In the genomic region with DNA sequence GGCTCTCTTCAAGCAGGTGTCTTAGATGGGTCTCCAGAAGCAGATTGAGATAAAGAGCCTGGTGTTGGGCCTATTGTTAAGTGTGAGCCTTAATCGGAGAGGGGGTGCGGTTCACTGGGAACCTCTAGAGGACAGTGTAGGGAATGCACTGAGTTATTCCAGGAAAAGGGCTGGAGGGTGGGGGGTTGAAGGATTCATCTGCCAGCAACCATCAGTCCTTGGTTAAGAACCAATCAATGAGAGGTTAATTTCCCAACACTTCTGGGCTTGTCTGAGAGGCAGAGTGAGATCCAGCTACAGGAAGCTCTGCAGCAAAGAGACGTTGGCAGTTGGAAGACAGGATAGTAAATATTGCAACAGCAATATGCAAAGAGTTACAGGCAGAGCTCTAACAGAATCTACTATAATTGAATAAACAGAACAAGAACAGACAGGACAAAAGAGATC, we compare ENCODE assay signal across 8 cellular contexts. TPM values are rescaled to one million over a fixed set of nuclear protein-coding genes. Genes with fewer than 3 reads are reported as not detected.
DNase-seq lines count a peak whose midpoint lies in the region; FAIRE-seq and TF ChIP-seq lines count a peak whose summit lies in the region.

No MANE protein-coding gene starts in this region.

- no peak overlapping the region for H3K4me3 ChIP-seq in Peyer's patch
- H3K4me3 ChIP-seq in left ventricle myocardium inferior = no peak overlapping the region

- H3K27me3 ChIP-seq in Peyer's patch (no peaks in the 10 kb centered on the region), left ventricle myocardium inferior (ENCODE audit: low read depth) (peaks cover 53% of the 10 kb centered on the region)

- H3K9me3 Mint-ChIP-seq in activated naive CD4-positive, alpha-beta T cell treated with anti-CD3 and anti-CD28 coated beads, Interleukin-2, amount 10 ng/mL, durations not matched to agents 7 days and 5 days = no peaks in the 10 kb centered on the region

- peak; percentile 79 for DNase-seq in H54 (ENCODE audit: insufficient read length, low spot score)
- peak in 1 of 3 donors; percentile 70 for DNase-seq in Peyer's patch
- DNase-seq in activated naive CD4-positive, alpha-beta T cell treated with anti-CD3 and anti-CD28 coated beads, Interleukin-2, amount 10 ng/mL, durations not matched to agents 7 days and 5 days = peak; percentile 54
- no peak for DNase-seq in left ventricle myocardium inferior
- DNase-seq in stimulated activated CD4-positive, alpha-beta T cell treated with anti-CD3 and anti-CD28 coated beads, Interleukin-1b, Interleukin-23, amount 100 ng/mL, for 48 hours = peak; percentile 25
- DNase-seq in posterior vena cava (ENCODE audit: low spot score) = no peak
- no peak for DNase-seq in GOT3 (lab: John Stamatoyannopoulos, UW)

- TF ChIP-seq CTCF in C4-2B (conservative IDR thresholded peaks at IDR 0.05) (peak; percentile 90), Peyer's patch (IDR thresholded peaks at IDR 0.05) (peak; percentile 26 to 82 (median 67)), left ventricle myocardium inferior (IDR thresholded peaks at IDR 0.05; ENCODE audit: borderline replicate concordance) (peak; percentile 69)

- no peak for FAIRE-seq in H54 (lab: Jason Lieb, UNC)

- H3K4me1 ChIP-seq in Peyer's patch = no peaks in the 10 kb centered on the region
- H3K4me1 ChIP-seq in left ventricle myocardium inferior = no peaks in the 10 kb centered on the region

- H3K27me3 Mint-ChIP-seq in activated naive CD4-positive, alpha-beta T cell treated with anti-CD3 and anti-CD28 coated beads, Interleukin-2, amount 10 ng/mL, durations not matched to agents 7 days and 5 days = peaks cover 28% of the 10 kb centered on the region

- H3K4me3 Mint-ChIP-seq in activated naive CD4-positive, alpha-beta T cell treated with anti-CD3 and anti-CD28 coated beads, Interleukin-2, amount 10 ng/mL, durations not matched to agents 7 days and 5 days = no peak overlapping the region

- TF ChIP-seq POLR2A in H54 (IDR thresholded peaks at IDR 0.05; ENCODE audit: low read depth, low read length) (no peak), Peyer's patch (IDR thresholded peaks at IDR 0.05) (no peak)

- H3K36me3 ChIP-seq in Peyer's patch = no peaks in the 10 kb centered on the region
- no peaks in the 10 kb centered on the region for H3K36me3 ChIP-seq in left ventricle myocardium inferior

- H3K4me1 Mint-ChIP-seq in activated naive CD4-positive, alpha-beta T cell treated with anti-CD3 and anti-CD28 coated beads, Interleukin-2, amount 10 ng/mL, durations not matched to agents 7 days and 5 days = peaks cover 6% of the 10 kb centered on the region

- peak overlapping the region; percentile 54; the same call in 1 of the 2 replicates for H3K27ac ChIP-seq in C4-2B
- no peak overlapping the region for H3K27ac ChIP-seq in Peyer's patch
- no peak overlapping the region for H3K27ac ChIP-seq in left ventricle myocardium inferior (replicated peaks)

- no peak overlapping the region for H3K27ac Mint-ChIP-seq in activated naive CD4-positive, alpha-beta T cell treated with anti-CD3 and anti-CD28 coated beads, Interleukin-2, amount 10 ng/mL, durations not matched to agents 7 days and 5 days

- H3K36me3 Mint-ChIP-seq in activated naive CD4-positive, alpha-beta T cell treated with anti-CD3 and anti-CD28 coated beads, Interleukin-2, amount 10 ng/mL, durations not matched to agents 7 days and 5 days = no peaks in the 10 kb centered on the region

- CTCF ChIA-PET in activated naive CD4-positive, alpha-beta T cell treated with anti-CD3 and anti-CD28 coated beads, Interleukin-2, amount 10 ng/mL, durations not matched to agents 7 days and 5 days (lab: Charles Lee) = interaction anchor here (0.7 to 2.0 kb wide), 6 partner anchors 11 to 311 kb away, joined by 3 to 7 read pairs (median 4); no protein-coding TSS in a partner anchor

- H3K9me3 ChIP-seq in Peyer's patch (no peaks in the 10 kb centered on the region), left ventricle myocardium inferior (replicated peaks) (no peaks in the 10 kb centered on the region)

- intact Hi-C loops in left ventricle myocardium inferior (cut with micrococcal nuclease) (no loop called here), posterior vena cava (cut with DNase I) (loop anchor here (10.0 kb wide), 1 partner anchor 244 kb away; no protein-coding TSS in a partner anchor)

RNA-seq across cellular contexts. Expression of gene CYP4F2, which starts 28.7 kb away (rescaled TPM):
- total RNA-seq in Peyer's patch (100 to 1,000 TPM in 3 of 4 donors, 10 to 100 TPM in 1; 19.8 to 915 (median 698) TPM), left ventricle myocardium inferior (not detected), posterior vena cava (not detected)

RNA-seq across cellular contexts. Expression of gene OR10H1, which starts 53.7 kb away (rescaled TPM):
- total RNA-seq in Peyer's patch (not detected), left ventricle myocardium inferior (not detected), posterior vena cava (under 1 TPM; 0.05 to 0.09 TPM)

Comparison
In these comparisons a context has a peak if more than half of its experiments do, and no peak if none do; other contexts are left out.
1. DNase-seq: peak in H54 (single experiment), activated naive CD4-positive, alpha-beta T cell treated with anti-CD3 and anti-CD28 coated beads, Interleukin-2, amount 10 ng/mL, durations not matched to agents 7 days and 5 days (single experiment) and stimulated activated CD4-positive, alpha-beta T cell treated with anti-CD3 and anti-CD28 coated beads, Interleukin-1b, Interleukin-23, amount 100 ng/mL, for 48 hours (single experiment); none in left ventricle myocardium inferior (single experiment), posterior vena cava (single experiment) and GOT3 (single experiment).
2. RNA of gene CYP4F2, which starts 28.7 kb away (total RNA-seq): 19.8 to 915 TPM in Peyer's patch; not detected in left ventricle myocardium inferior (single experiment) and not detected in posterior vena cava; every median in the first group is over 10 times any median in the second.
3. Peak in every context shown above with its lines, with median percentiles within 50 percentile points of each other: CTCF ChIP-seq.